ENCODE assay signal across 8 cellular contexts in genomic region chr6:30686908-30687658, GRCh38.
A peak's percentile ranks its signal among the peaks of the same experiment; 100 is the strongest.
DNase-seq lines count a peak whose midpoint lies in the region; ATAC-seq and TF ChIP-seq lines count a peak whose summit lies in the region.

No MANE protein-coding gene starts in this region.

- H3K27ac Mint-ChIP-seq in T-helper 2 cell treated with Interferon-gamma antibody and Interleukin-4, amounts not matched to agents 5 μg/mL and 100 μg/mL, for 36 hours = peak overlapping the region; percentile 93

- in situ Hi-C loops in astrocyte of the cerebellum (cut with HindIII; ENCODE audit: low sequenced_read_pairs) = no loop called here

- TF ChIP-seq CTCF in GM12865 (IDR thresholded peaks at IDR 0.05; ENCODE audit: insufficient read depth, low read depth, low read length, missing control alignments) = no peak
- no peak for TF ChIP-seq CTCF in astrocyte of the cerebellum (IDR thresholded peaks at IDR 0.05; ENCODE audit: low read depth, low read length, missing control alignments)
- no peak for TF ChIP-seq CTCF in retinal pigment epithelial cell (conservative IDR thresholded peaks at IDR 0.05; ENCODE audit: low read depth, low read length)

- H3K4me3 ChIP-seq in GM12865 (ENCODE audit: low read depth, low read length) = peak overlapping the region; percentile 96
- H3K4me3 ChIP-seq in astrocyte of the cerebellum (ENCODE audit: low read depth, low read length) = peak overlapping the region; percentile 94
- peak overlapping the region; percentile 84 for H3K4me3 ChIP-seq in retinal pigment epithelial cell (ENCODE audit: low read length)

- peak overlapping the region; percentile 96 for H3K4me3 Mint-ChIP-seq in T-helper 2 cell treated with Interferon-gamma antibody and Interleukin-4, amounts not matched to agents 5 μg/mL and 100 μg/mL, for 36 hours

- H3K36me3 Mint-ChIP-seq in T-helper 2 cell treated with Interferon-gamma antibody and Interleukin-4, amounts not matched to agents 5 μg/mL and 100 μg/mL, for 36 hours (ENCODE audit: low read depth) = peaks cover 47% of the 10 kb centered on the region

- peaks cover 40% of the 10 kb centered on the region for H3K4me1 Mint-ChIP-seq in T-helper 2 cell treated with Interferon-gamma antibody and Interleukin-4, amounts not matched to agents 5 μg/mL and 100 μg/mL, for 36 hours (ENCODE audit: low read depth)

- ATAC-seq in HG02840 (IDR thresholded peaks at IDR 0.05; ENCODE audit: low FRiP score, unreplicated experiment) = peak; percentile 42
- ATAC-seq in HG03378 (IDR thresholded peaks at IDR 0.05; ENCODE audit: unreplicated experiment) = no peak

- H3K27me3 Mint-ChIP-seq in T-helper 2 cell treated with Interferon-gamma antibody and Interleukin-4, amounts not matched to agents 5 μg/mL and 100 μg/mL, for 36 hours (ENCODE audit: low read depth) = no peaks in the 10 kb centered on the region

- DNase-seq in GM12865 (ENCODE audit: low read depth) (peak; percentile 98), NCI-H1694 treated with DMSO at 0.1 percent for 48 hours (lab: John Stamatoyannopoulos, UW) (peak; percentile 40), astrocyte of the cerebellum (ENCODE audit: low read depth) (peak; percentile 67), hippocampal formation (lab: John Stamatoyannopoulos, UW) (peak; percentile 46 to 61), retinal pigment epithelial cell (ENCODE audit: low read depth) (no peak)
- DNase-seq in T-helper 2 cell treated with Interferon-gamma antibody and Interleukin-4, amounts not matched to agents 5 μg/mL and 100 μg/mL, for 36 hours (ENCODE audit: low spot score) = peak; percentile 85

- H3K9me3 Mint-ChIP-seq in T-helper 2 cell treated with Interferon-gamma antibody and Interleukin-4, amounts not matched to agents 5 μg/mL and 100 μg/mL, for 36 hours = no peaks in the 10 kb centered on the region
